ENCODE assay signal across 1 cellular context in the genomic region with DNA sequence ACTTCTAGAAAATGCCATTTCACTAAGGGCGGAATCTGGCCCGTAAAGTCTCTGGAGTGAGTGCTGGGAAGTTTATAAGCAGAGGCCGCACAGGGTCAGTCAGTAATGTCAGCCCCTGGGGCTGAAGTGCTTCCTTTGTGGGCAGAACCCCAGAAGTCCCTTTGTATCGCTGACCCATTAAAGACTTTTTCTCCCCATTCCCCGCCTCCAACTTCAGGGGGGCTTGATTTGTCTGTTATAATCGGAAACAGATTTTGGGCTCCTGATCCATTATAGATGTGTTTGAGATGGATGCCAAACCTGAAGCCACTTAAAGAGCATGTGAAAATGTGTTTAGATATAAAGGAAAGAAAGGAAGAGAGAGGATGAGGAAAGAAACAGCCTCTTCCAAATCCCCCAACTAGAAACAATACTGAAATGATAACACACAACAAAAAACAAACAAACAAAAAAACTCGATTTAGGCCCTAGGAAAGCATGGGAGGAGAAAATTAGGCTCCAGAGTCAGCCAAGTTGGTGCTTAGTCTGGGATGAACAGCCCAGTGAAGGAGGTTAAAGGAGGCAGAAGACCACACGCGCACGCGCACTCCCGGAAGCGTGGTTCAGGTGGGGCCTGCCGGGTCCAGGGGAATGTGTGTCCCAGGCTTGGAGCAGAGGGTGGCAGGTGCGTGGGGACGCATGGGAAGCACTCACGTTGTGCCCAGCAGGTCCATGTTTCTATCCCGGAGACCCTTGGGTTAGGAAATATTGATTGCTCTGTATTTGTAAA.
TF ChIP-seq lines count a peak whose summit lies in the region.

No MANE protein-coding gene starts in this region.

TF ChIP-seq in HepG2, 621 proteins besides CTCF, POLR2A, EP300 and RAD21:
- TF ChIP-seq GTF3A (CRISPR knock-in tag; conservative IDR thresholded peaks at IDR 0.05) = no peak
- TF ChIP-seq, protein P1, sequence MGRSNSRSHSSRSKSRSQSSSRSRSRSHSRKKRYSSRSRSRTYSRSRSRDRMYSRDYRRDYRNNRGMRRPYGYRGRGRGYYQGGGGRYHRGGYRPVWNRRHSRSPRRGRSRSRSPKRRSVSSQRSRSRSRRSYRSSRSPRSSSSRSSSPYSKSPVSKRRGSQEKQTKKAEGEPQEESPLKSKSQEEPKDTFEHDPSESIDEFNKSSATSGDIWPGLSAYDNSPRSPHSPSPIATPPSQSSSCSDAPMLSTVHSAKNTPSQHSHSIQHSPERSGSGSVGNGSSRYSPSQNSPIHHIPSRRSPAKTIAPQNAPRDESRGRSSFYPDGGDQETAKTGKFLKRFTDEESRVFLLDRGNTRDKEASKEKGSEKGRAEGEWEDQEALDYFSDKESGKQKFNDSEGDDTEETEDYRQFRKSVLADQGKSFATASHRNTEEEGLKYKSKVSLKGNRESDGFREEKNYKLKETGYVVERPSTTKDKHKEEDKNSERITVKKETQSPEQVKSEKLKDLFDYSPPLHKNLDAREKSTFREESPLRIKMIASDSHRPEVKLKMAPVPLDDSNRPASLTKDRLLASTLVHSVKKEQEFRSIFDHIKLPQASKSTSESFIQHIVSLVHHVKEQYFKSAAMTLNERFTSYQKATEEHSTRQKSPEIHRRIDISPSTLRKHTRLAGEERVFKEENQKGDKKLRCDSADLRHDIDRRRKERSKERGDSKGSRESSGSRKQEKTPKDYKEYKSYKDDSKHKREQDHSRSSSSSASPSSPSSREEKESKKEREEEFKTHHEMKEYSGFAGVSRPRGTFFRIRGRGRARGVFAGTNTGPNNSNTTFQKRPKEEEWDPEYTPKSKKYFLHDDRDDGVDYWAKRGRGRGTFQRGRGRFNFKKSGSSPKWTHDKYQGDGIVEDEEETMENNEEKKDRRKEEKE (IDR thresholded peaks at IDR 0.05) = no peak
- TF ChIP-seq, protein P2, sequence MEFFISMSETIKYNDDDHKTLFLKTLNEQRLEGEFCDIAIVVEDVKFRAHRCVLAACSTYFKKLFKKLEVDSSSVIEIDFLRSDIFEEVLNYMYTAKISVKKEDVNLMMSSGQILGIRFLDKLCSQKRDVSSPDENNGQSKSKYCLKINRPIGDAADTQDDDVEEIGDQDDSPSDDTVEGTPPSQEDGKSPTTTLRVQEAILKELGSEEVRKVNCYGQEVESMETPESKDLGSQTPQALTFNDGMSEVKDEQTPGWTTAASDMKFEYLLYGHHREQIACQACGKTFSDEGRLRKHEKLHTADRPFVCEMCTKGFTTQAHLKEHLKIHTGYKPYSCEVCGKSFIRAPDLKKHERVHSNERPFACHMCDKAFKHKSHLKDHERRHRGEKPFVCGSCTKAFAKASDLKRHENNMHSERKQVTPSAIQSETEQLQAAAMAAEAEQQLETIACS (CRISPR knock-in tag; IDR thresholded peaks at IDR 0.05) = no peak
- no peak for TF ChIP-seq ZNF235 (CRISPR knock-in tag; IDR thresholded peaks at IDR 0.05; ENCODE audit: borderline replicate concordance)
- TF ChIP-seq, protein P3, sequence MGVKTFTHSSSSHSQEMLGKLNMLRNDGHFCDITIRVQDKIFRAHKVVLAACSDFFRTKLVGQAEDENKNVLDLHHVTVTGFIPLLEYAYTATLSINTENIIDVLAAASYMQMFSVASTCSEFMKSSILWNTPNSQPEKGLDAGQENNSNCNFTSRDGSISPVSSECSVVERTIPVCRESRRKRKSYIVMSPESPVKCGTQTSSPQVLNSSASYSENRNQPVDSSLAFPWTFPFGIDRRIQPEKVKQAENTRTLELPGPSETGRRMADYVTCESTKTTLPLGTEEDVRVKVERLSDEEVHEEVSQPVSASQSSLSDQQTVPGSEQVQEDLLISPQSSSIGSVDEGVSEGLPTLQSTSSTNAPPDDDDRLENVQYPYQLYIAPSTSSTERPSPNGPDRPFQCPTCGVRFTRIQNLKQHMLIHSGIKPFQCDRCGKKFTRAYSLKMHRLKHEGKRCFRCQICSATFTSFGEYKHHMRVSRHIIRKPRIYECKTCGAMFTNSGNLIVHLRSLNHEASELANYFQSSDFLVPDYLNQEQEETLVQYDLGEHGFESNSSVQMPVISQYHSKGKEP (CRISPR knock-in tag; IDR thresholded peaks at IDR 0.05) = no peak
- no peak for TF ChIP-seq LCORL (IDR thresholded peaks at IDR 0.05)
- no peak for TF ChIP-seq LCORL (CRISPR knock-in tag; IDR thresholded peaks at IDR 0.05)
- TF ChIP-seq ZNF629 (CRISPR knock-in tag; conservative IDR thresholded peaks at IDR 0.05) = 0 out of 2 replicates have a peak, but pooled peaks have one; percentile 7
- TF ChIP-seq, protein P4, sequence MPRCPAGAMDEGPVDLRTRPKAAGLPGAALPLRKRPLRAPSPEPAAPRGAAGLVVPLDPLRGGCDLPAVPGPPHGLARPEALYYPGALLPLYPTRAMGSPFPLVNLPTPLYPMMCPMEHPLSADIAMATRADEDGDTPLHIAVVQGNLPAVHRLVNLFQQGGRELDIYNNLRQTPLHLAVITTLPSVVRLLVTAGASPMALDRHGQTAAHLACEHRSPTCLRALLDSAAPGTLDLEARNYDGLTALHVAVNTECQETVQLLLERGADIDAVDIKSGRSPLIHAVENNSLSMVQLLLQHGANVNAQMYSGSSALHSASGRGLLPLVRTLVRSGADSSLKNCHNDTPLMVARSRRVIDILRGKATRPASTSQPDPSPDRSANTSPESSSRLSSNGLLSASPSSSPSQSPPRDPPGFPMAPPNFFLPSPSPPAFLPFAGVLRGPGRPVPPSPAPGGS (CRISPR knock-in tag; IDR thresholded peaks at IDR 0.05) = 0 out of 2 replicates have a peak, but pooled peaks have one; percentile 36
- TF ChIP-seq, protein P5, sequence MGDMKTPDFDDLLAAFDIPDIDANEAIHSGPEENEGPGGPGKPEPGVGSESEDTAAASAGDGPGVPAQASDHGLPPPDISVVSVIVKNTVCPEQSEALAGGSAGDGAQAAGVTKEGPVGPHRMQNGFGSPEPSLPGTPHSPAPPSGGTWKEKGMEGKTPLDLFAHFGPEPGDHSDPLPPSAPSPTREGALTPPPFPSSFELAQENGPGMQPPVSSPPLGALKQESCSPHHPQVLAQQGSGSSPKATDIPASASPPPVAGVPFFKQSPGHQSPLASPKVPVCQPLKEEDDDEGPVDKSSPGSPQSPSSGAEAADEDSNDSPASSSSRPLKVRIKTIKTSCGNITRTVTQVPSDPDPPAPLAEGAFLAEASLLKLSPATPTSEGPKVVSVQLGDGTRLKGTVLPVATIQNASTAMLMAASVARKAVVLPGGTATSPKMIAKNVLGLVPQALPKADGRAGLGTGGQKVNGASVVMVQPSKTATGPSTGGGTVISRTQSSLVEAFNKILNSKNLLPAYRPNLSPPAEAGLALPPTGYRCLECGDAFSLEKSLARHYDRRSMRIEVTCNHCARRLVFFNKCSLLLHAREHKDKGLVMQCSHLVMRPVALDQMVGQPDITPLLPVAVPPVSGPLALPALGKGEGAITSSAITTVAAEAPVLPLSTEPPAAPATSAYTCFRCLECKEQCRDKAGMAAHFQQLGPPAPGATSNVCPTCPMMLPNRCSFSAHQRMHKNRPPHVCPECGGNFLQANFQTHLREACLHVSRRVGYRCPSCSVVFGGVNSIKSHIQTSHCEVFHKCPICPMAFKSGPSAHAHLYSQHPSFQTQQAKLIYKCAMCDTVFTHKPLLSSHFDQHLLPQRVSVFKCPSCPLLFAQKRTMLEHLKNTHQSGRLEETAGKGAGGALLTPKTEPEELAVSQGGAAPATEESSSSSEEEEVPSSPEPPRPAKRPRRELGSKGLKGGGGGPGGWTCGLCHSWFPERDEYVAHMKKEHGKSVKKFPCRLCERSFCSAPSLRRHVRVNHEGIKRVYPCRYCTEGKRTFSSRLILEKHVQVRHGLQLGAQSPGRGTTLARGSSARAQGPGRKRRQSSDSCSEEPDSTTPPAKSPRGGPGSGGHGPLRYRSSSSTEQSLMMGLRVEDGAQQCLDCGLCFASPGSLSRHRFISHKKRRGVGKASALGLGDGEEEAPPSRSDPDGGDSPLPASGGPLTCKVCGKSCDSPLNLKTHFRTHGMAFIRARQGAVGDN (CRISPR knock-in tag; IDR thresholded peaks at IDR 0.05) = peak; percentile 23
- TF ChIP-seq ZNF772 (CRISPR knock-in tag; IDR thresholded peaks at IDR 0.05) = no peak
- TF ChIP-seq, protein P6, sequence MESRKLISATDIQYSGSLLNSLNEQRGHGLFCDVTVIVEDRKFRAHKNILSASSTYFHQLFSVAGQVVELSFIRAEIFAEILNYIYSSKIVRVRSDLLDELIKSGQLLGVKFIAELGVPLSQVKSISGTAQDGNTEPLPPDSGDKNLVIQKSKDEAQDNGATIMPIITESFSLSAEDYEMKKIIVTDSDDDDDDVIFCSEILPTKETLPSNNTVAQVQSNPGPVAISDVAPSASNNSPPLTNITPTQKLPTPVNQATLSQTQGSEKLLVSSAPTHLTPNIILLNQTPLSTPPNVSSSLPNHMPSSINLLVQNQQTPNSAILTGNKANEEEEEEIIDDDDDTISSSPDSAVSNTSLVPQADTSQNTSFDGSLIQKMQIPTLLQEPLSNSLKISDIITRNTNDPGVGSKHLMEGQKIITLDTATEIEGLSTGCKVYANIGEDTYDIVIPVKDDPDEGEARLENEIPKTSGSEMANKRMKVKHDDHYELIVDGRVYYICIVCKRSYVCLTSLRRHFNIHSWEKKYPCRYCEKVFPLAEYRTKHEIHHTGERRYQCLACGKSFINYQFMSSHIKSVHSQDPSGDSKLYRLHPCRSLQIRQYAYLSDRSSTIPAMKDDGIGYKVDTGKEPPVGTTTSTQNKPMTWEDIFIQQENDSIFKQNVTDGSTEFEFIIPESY (CRISPR knock-in tag; IDR thresholded peaks at IDR 0.05) = peak; percentile 68
